ENCODE assay signal across 9 cellular contexts in genomic region chr6:28634406-28634757, GRCh38.
DNase-seq lines count a peak whose midpoint lies in the region; ATAC-seq lines count a peak whose summit lies in the region.
"Had no signal": no experiment of that assay in that cellular context is flagged by ENCODE, and none has a peak within 500 bp of the region (broad histone marks: within the 10 kb centered on the region; RNA-seq: fewer than 3 reads in every experiment).

No MANE protein-coding gene starts in this region.

- H3K9me3 ChIP-seq in skeletal muscle satellite cell (replicated peaks; ENCODE audit: low read length), result no peaks in the 10 kb centered on the region

- no peak overlapping the region for H3K27ac Mint-ChIP-seq in activated CD4-positive, alpha-beta T cell treated with anti-CD3 and anti-CD28 coated beads for 36 hours
- peak overlapping the region; percentile 12 for H3K27ac Mint-ChIP-seq in activated CD8-positive, alpha-beta T cell treated with anti-CD3 and anti-CD28 coated beads, Interleukin-2, amount 10 ng/mL, durations not matched to agents 7 days and 5 days

- peak overlapping the region; percentile 47 for H3K4me3 ChIP-seq in iPS-11a (ENCODE audit: low read depth, low read length)
- H3K4me3 ChIP-seq in skeletal muscle satellite cell (ENCODE audit: low read length), result peak overlapping the region; percentile 66

- H3K4me2 ChIP-seq in skeletal muscle satellite cell (ENCODE audit: low read length), result peak overlapping the region; percentile 88

- H3K27me3 Mint-ChIP-seq in activated CD4-positive, alpha-beta T cell treated with anti-CD3 and anti-CD28 coated beads for 36 hours, result peaks cover 70% of the 10 kb centered on the region
- peaks cover 59% of the 10 kb centered on the region for H3K27me3 Mint-ChIP-seq in activated CD8-positive, alpha-beta T cell treated with anti-CD3 and anti-CD28 coated beads, Interleukin-2, amount 10 ng/mL, durations not matched to agents 7 days and 5 days (ENCODE audit: low read depth)

- H3K9ac ChIP-seq in skeletal muscle satellite cell (ENCODE audit: low read depth, low read length), result no peak overlapping the region

- peak overlapping the region; percentile 46 for H3K4me3 Mint-ChIP-seq in activated CD4-positive, alpha-beta T cell treated with anti-CD3 and anti-CD28 coated beads for 36 hours
- H3K4me3 Mint-ChIP-seq in activated CD8-positive, alpha-beta T cell treated with anti-CD3 and anti-CD28 coated beads, Interleukin-2, amount 10 ng/mL, durations not matched to agents 7 days and 5 days, result peak overlapping the region; percentile 6

- peaks cover 11% of the 10 kb centered on the region for H3K4me1 ChIP-seq in skeletal muscle satellite cell (ENCODE audit: control insufficient read depth, insufficient read depth, low read length)

- intact Hi-C loops in activated CD4-positive, alpha-beta T cell treated with anti-CD3 and anti-CD28 coated beads for 36 hours (cut with DNase I, micrococcal nuclease), result loop anchor here in 1 of 2 experiments (10.0 kb wide), 1 partner anchor 140 kb away; no protein-coding TSS in a partner anchor

- DNase-seq in activated CD4-positive, alpha-beta T cell treated with anti-CD3 and anti-CD28 coated beads for 36 hours, result no peak
- no peak for DNase-seq in activated CD4-positive, alpha-beta T cell treated with anti-CD3 and anti-CD28 coated beads, Interleukin-2, amount 50 U/mL, for 1 hour
- no peak for DNase-seq in activated CD8-positive, alpha-beta T cell treated with anti-CD3 and anti-CD28 coated beads, Interleukin-2, amount 10 ng/mL, durations not matched to agents 7 days and 5 days
- no peak for DNase-seq in cerebellar nuclear complex (lab: John Stamatoyannopoulos, UW)
- DNase-seq in NCI-H1417 treated with DMSO at 0.1 percent for 48 hours (lab: John Stamatoyannopoulos, UW), result no peak
- DNase-seq: stomach had no signal

- H3K27me3 ChIP-seq in skeletal muscle satellite cell (ENCODE audit: control insufficient read depth, insufficient read depth, low read length), result peaks cover 36% of the 10 kb centered on the region

- no peaks in the 10 kb centered on the region for H3K36me3 ChIP-seq in skeletal muscle satellite cell (ENCODE audit: insufficient read depth, low read length)
- H3K36me3 ChIP-seq: stomach had no signal

- no peaks in the 10 kb centered on the region for H3K36me3 Mint-ChIP-seq in activated CD4-positive, alpha-beta T cell treated with anti-CD3 and anti-CD28 coated beads for 36 hours (ENCODE audit: low read depth)
- H3K36me3 Mint-ChIP-seq in activated CD8-positive, alpha-beta T cell treated with anti-CD3 and anti-CD28 coated beads, Interleukin-2, amount 10 ng/mL, durations not matched to agents 7 days and 5 days (ENCODE audit: low read depth), result peaks cover 5% of the 10 kb centered on the region

- POLR2A ChIA-PET in activated CD4-positive, alpha-beta T cell treated with anti-CD3 and anti-CD28 coated beads for 36 hours (lab: Charles Lee), result no interaction called here
- POLR2A ChIA-PET in activated CD8-positive, alpha-beta T cell treated with anti-CD3 and anti-CD28 coated beads, Interleukin-2, amount 10 ng/mL, durations not matched to agents 7 days and 5 days (lab: Charles Lee), result interaction anchor here (0.6 kb wide), 1 partner anchor 864 kb away, joined by 3 read pairs; no protein-coding TSS in a partner anchor

- ATAC-seq in activated CD4-positive, alpha-beta T cell treated with anti-CD3 and anti-CD28 coated beads for 36 hours, result no peak
- no peak for ATAC-seq in activated CD8-positive, alpha-beta T cell treated with anti-CD3 and anti-CD28 coated beads, Interleukin-2, amount 10 ng/mL, durations not matched to agents 7 days and 5 days
- no peak for ATAC-seq in GM19397 (IDR thresholded peaks at IDR 0.05; ENCODE audit: unreplicated experiment)

- CTCF ChIA-PET in activated CD4-positive, alpha-beta T cell treated with anti-CD3 and anti-CD28 coated beads for 36 hours (lab: Charles Lee), result no interaction called here
- CTCF ChIA-PET in activated CD8-positive, alpha-beta T cell treated with anti-CD3 and anti-CD28 coated beads, Interleukin-2, amount 10 ng/mL, durations not matched to agents 7 days and 5 days (lab: Charles Lee), result no interaction called here

- H3K9me3 Mint-ChIP-seq in activated CD4-positive, alpha-beta T cell treated with anti-CD3 and anti-CD28 coated beads for 36 hours (ENCODE audit: low read depth), result no peaks in the 10 kb centered on the region
- H3K9me3 Mint-ChIP-seq in activated CD8-positive, alpha-beta T cell treated with anti-CD3 and anti-CD28 coated beads, Interleukin-2, amount 10 ng/mL, durations not matched to agents 7 days and 5 days (ENCODE audit: insufficient read depth), result peaks cover 6% of the 10 kb centered on the region

- peaks cover 14% of the 10 kb centered on the region for H3K4me1 Mint-ChIP-seq in activated CD4-positive, alpha-beta T cell treated with anti-CD3 and anti-CD28 coated beads for 36 hours
- peaks cover 28% of the 10 kb centered on the region for H3K4me1 Mint-ChIP-seq in activated CD8-positive, alpha-beta T cell treated with anti-CD3 and anti-CD28 coated beads, Interleukin-2, amount 10 ng/mL, durations not matched to agents 7 days and 5 days (ENCODE audit: low read depth)
